ENCODE assay signal across 11 cellular contexts in genomic region chr9:122389799-122390481, GRCh38. TPM values are rescaled to one million over a fixed set of nuclear protein-coding genes. Genes with fewer than 3 reads are reported as not detected.
A peak's percentile ranks its signal among the peaks of the same experiment; 100 is the strongest.
DNase-seq lines count a peak whose midpoint lies in the region; ATAC-seq and TF ChIP-seq lines count a peak whose summit lies in the region.
"Had no signal": no experiment of that assay in that cellular context is flagged by ENCODE, and none has a peak within 500 bp of the region (broad histone marks: within the 10 kb centered on the region; RNA-seq: fewer than 3 reads in every experiment).

No MANE protein-coding gene starts in this region.

- no peak overlapping the region for H3K27ac Mint-ChIP-seq in T-cell
- H3K27ac Mint-ChIP-seq in activated naive CD4-positive, alpha-beta T cell treated with anti-CD3 and anti-CD28 coated beads, Interleukin-2, amount 10 ng/mL, durations not matched to agents 7 days and 5 days, result no peak overlapping the region

- TF ChIP-seq CTCF in GM10266 (IDR thresholded peaks at IDR 0.05; ENCODE audit: control insufficient read depth, insufficient read depth, low read depth, missing control alignments), result no peak

- H3K27me3 Mint-ChIP-seq in T-cell, result peaks cover 13 to 30% of the 10 kb centered on the region in 2 donors
- peaks cover 30% of the 10 kb centered on the region for H3K27me3 Mint-ChIP-seq in activated naive CD4-positive, alpha-beta T cell treated with anti-CD3 and anti-CD28 coated beads, Interleukin-2, amount 10 ng/mL, durations not matched to agents 7 days and 5 days

- DNase-seq in GF-D8 (lab: John Stamatoyannopoulos, UW), result peak; percentile 12
- peak; percentile 67 for DNase-seq in NOMO-1 treated with DMSO at 0.1 percent for 48 hours (lab: John Stamatoyannopoulos, UW; ENCODE audit: unreplicated experiment)
- peak; percentile 27 for DNase-seq in left kidney (ENCODE audit: low read depth, low spot score)
- DNase-seq in GM10266 (ENCODE audit: extremely low spot score), result no peak
- DNase-seq in T-cell, result no peak
- no peak for DNase-seq in activated naive CD4-positive, alpha-beta T cell treated with anti-CD3 and anti-CD28 coated beads, Interleukin-2, amount 10 ng/mL, durations not matched to agents 7 days and 5 days
- DNase-seq in NCI-H2081 (lab: John Stamatoyannopoulos, UW), result no peak
- DNase-seq: central memory CD4-positive, alpha-beta T cell; SHP77 treated with DMSO at 0.1 percent for 48 hours had no signal

- H3K4me3 Mint-ChIP-seq in T-cell, result no peak overlapping the region
- H3K4me3 Mint-ChIP-seq in activated naive CD4-positive, alpha-beta T cell treated with anti-CD3 and anti-CD28 coated beads, Interleukin-2, amount 10 ng/mL, durations not matched to agents 7 days and 5 days, result no peak overlapping the region
- H3K4me3 Mint-ChIP-seq: neural crest cell had no signal

- H3K4me1 Mint-ChIP-seq in T-cell, result peaks cover 0 to 8% (median 4%) of the 10 kb centered on the region in 3 donors
- H3K4me1 Mint-ChIP-seq in activated naive CD4-positive, alpha-beta T cell treated with anti-CD3 and anti-CD28 coated beads, Interleukin-2, amount 10 ng/mL, durations not matched to agents 7 days and 5 days, result no peaks in the 10 kb centered on the region

- ATAC-seq in HG02973 (IDR thresholded peaks at IDR 0.05; ENCODE audit: unreplicated experiment) (peak; percentile 66), T-cell (replicated peaks in 1 of 4) (no peak)

- POLR2A ChIA-PET in T-cell (lab: Charles Lee), result no interaction called here

- no peaks in the 10 kb centered on the region for H3K36me3 Mint-ChIP-seq in T-cell
- H3K36me3 Mint-ChIP-seq in activated naive CD4-positive, alpha-beta T cell treated with anti-CD3 and anti-CD28 coated beads, Interleukin-2, amount 10 ng/mL, durations not matched to agents 7 days and 5 days, result no peaks in the 10 kb centered on the region

- H3K9me3 Mint-ChIP-seq in T-cell, result no peaks in the 10 kb centered on the region
- H3K9me3 Mint-ChIP-seq in activated naive CD4-positive, alpha-beta T cell treated with anti-CD3 and anti-CD28 coated beads, Interleukin-2, amount 10 ng/mL, durations not matched to agents 7 days and 5 days, result no peaks in the 10 kb centered on the region
- H3K9me3 Mint-ChIP-seq: neural crest cell had no signal

- CTCF ChIA-PET in T-cell (lab: Charles Lee), result no interaction called here
- CTCF ChIA-PET in activated naive CD4-positive, alpha-beta T cell treated with anti-CD3 and anti-CD28 coated beads, Interleukin-2, amount 10 ng/mL, durations not matched to agents 7 days and 5 days (lab: Charles Lee), result no interaction called here

RNA-seq across cellular contexts. Expression of gene PTGS1, which starts 19.1 kb away (rescaled TPM):
- 1 to 10 TPM in 1 of 5 donors, under 1 TPM in 4; 0.44 to 2.0 (median 0.86) TPM for total RNA-seq in T-cell

Comparison
In these comparisons a context has a peak if more than half of its experiments do, and no peak if none do; other contexts are left out.
1. DNase-seq: peak in GF-D8 (single experiment), NOMO-1 treated with DMSO at 0.1 percent for 48 hours (single experiment) and left kidney (single experiment); none in GM10266 (single experiment), T-cell (0 of 34), activated naive CD4-positive, alpha-beta T cell treated with anti-CD3 and anti-CD28 coated beads, Interleukin-2, amount 10 ng/mL, durations not matched to agents 7 days and 5 days (single experiment) and NCI-H2081 (0 of 2).